Comparison of ENCODE assay signal across 24 cellular contexts in genomic region chr14:75829316-75829715, GRCh38.
"Had no signal": no experiment of that assay in that cellular context is flagged by ENCODE, and none has a peak within 500 bp of the region (broad histone marks: within the 10 kb centered on the region; RNA-seq: fewer than 3 reads in every experiment).

No MANE protein-coding gene starts in this region.

- H3K9me3 Mint-ChIP-seq: IgD-negative memory B cell had no signal

- H3K4me3 ChIP-seq: K562 had no signal

- H3K27me3 Mint-ChIP-seq: IgD-negative memory B cell had no signal

- H3K27ac Mint-ChIP-seq: IgD-negative memory B cell had no signal

- DNase-seq: Kasumi-1, MM.1S, NCI-H1092, NCI-H1105 treated with DMSO at 0.1 percent for 48 hours, NCI-H1417 treated with DMSO at 0.1 percent for 48 hours, NCI-H146, NCI-H1694 treated with DMSO at 0.1 percent for 48 hours, NCI-H1930, NCI-H2081, NCI-H2107, NCI-H226, NCI-H446, NCI-H510A, NCI-H524 treated with DMSO at 0.1 percent for 48 hours, NCI-H69, NCI-H774, SHP77, SK-N-SH had no signal

- ATAC-seq: K562, Panc1 had no signal

- H3K9me3 ChIP-seq: SK-N-SH had no signal

- H3K27ac ChIP-seq: HL-60, KMS-11, RWPE1 had no signal

- H3K4me3 Mint-ChIP-seq: IgD-negative memory B cell had no signal
